Comparison of ENCODE assay signal across 19 cellular contexts in the genomic region with DNA sequence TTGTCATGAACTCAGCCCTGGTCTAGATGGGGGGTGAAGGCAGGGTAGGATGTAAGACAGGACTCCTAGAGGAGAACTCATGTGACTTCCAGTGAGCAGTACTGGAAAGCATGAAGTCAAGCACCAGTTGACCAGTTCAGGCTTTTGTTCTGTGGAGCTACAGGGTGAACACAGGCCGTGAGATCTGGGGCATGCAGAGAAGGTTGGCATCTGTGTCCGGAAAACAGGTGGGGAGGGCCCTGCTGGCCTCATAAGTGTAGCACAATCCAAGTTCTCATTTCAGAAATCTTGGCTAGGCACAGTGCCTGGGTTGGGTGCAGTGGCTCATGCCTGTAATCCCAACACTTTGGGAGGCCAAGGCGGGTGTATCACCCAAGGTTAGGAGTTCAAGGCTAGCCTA. TPM values are rescaled to one million over a fixed set of nuclear protein-coding genes. Genes with fewer than 3 reads are reported as not detected.
DNase-seq lines count a peak whose midpoint lies in the region; ATAC-seq and TF ChIP-seq lines count a peak whose summit lies in the region.
"Had no signal": no experiment of that assay in that cellular context is flagged by ENCODE, and none has a peak within 500 bp of the region (broad histone marks: within the 10 kb centered on the region; RNA-seq: fewer than 3 reads in every experiment).

No MANE protein-coding gene starts in this region.

- intact Hi-C loops in gastrocnemius medialis (cut with DNase I; ENCODE audit: low total_unique reads) (no loop called here), Caco-2 (cut with micrococcal nuclease; ENCODE audit: unreplicated experiment) (loop anchor here (5.0 kb wide), 1 partner anchor 273 kb away; no protein-coding TSS in a partner anchor)

- no peak overlapping the region for H3K4me3 Mint-ChIP-seq in Caco-2 (ENCODE audit: unreplicated experiment)
- H3K4me3 Mint-ChIP-seq: CD14-positive monocyte; CD4-positive, alpha-beta memory T cell; IgD-negative memory B cell had no signal

- H3K4me3 ChIP-seq in gastrocnemius medialis (no peak overlapping the region), Caco-2 (ENCODE audit: low read depth, low read length) (no peak overlapping the region)
- H3K4me3 ChIP-seq: BLaER1, GM12878, GM23248 had no signal

- DNase-seq in G401 (ENCODE audit: low spot score) (peak; percentile 78), cerebellar cortex (ENCODE audit: low spot score) (peak; percentile 71), myocyte (ENCODE audit: low read depth) (peak; percentile 54), gastrocnemius medialis (peak in 1 of 2 donors; percentile 18), SIG-M5 (lab: John Stamatoyannopoulos, UW) (no peak), Caco-2 (no peak), dermis blood vessel endothelial cell (no peak)
- DNase-seq: 8988T; Calu3; CD4-positive, alpha-beta memory T cell; DMS79 treated with DMSO at 0.1 percent for 48 hours; GM23248; HCEC 1CT had no signal

- H3K9me3 ChIP-seq in gastrocnemius medialis = no peaks in the 10 kb centered on the region
- no peaks in the 10 kb centered on the region for H3K9me3 ChIP-seq in Caco-2
- H3K9me3 ChIP-seq: BLaER1 had no signal

- H3K27ac ChIP-seq in gastrocnemius medialis = no peak overlapping the region
- H3K27ac ChIP-seq: BLaER1, GM23248, HL-60 had no signal

- no peaks in the 10 kb centered on the region for H3K27me3 Mint-ChIP-seq in Caco-2 (ENCODE audit: insufficient read depth, unreplicated experiment)

- H3K4me1 Mint-ChIP-seq in Caco-2 (ENCODE audit: low read depth, unreplicated experiment) = peaks cover 25% of the 10 kb centered on the region
- H3K4me1 Mint-ChIP-seq: CD4-positive, alpha-beta memory T cell; IgD-negative memory B cell had no signal

- H3K36me3 ChIP-seq in gastrocnemius medialis (no peaks in the 10 kb centered on the region), Caco-2 (ENCODE audit: control insufficient read depth, insufficient read depth, low read length) (no peaks in the 10 kb centered on the region)
- H3K36me3 ChIP-seq: BLaER1 had no signal

- CTCF ChIA-PET in Caco-2 (lab: Charles Lee) = no interaction called here

- POLR2A ChIA-PET in Caco-2 (lab: Charles Lee) = no interaction called here

- TF ChIP-seq CTCF in gastrocnemius medialis (IDR thresholded peaks at IDR 0.05 in 4 of 5, conservative IDR thresholded peaks at IDR 0.05 in 1 of 5) (no peak), Caco-2 (IDR thresholded peaks at IDR 0.05; ENCODE audit: insufficient read depth in 1 of 2, low read depth in 1 of 2, low read length in 1 of 2, severe bottlenecking in 1 of 2, unreplicated experiment in 1 of 2) (no peak)

- no peaks in the 10 kb centered on the region for H3K9me3 Mint-ChIP-seq in Caco-2 (ENCODE audit: unreplicated experiment)
- H3K9me3 Mint-ChIP-seq: CD4-positive, alpha-beta memory T cell had no signal

- no peak for TF ChIP-seq POLR2A in gastrocnemius medialis (IDR thresholded peaks at IDR 0.05)

- H3K4me1 ChIP-seq in gastrocnemius medialis (peaks cover 5 to 11% of the 10 kb centered on the region in 2 donors), Caco-2 (peaks cover 33% of the 10 kb centered on the region)
- H3K4me1 ChIP-seq: BLaER1 had no signal

- no TSS peak for BruUV-seq in Caco-2 (replicated peaks; lab: Mats Ljungman, UMichigan)

- in situ Hi-C loops in G401 (cut with HindIII; ENCODE audit: low sequenced_read_pairs) (no loop called here), gastrocnemius medialis (cut with MboI; ENCODE audit: low sequenced_read_pairs in 4 of 4) (no loop called here)

- H3K27me3 ChIP-seq in gastrocnemius medialis (no peaks in the 10 kb centered on the region), Caco-2 (replicated peaks; ENCODE audit: control insufficient read depth, insufficient read depth, low read length) (no peaks in the 10 kb centered on the region)
- H3K27me3 ChIP-seq: BLaER1 had no signal

- ATAC-seq in gastrocnemius medialis (peak; percentile 28 to 55), HG03159 (IDR thresholded peaks at IDR 0.05; ENCODE audit: unreplicated experiment) (no peak)
- ATAC-seq: GM12878 had no signal

- H3K27ac Mint-ChIP-seq in Caco-2 (ENCODE audit: unreplicated experiment) = no peak overlapping the region
- H3K27ac Mint-ChIP-seq: CD4-positive, alpha-beta memory T cell; IgD-negative memory B cell had no signal

- H3K36me3 Mint-ChIP-seq in Caco-2 (ENCODE audit: insufficient read depth, unreplicated experiment) = no peaks in the 10 kb centered on the region
- H3K36me3 Mint-ChIP-seq: CD14-positive monocyte; CD4-positive, alpha-beta memory T cell; IgD-negative memory B cell had no signal

RNA-seq across cellular contexts. Expression of a gene that starts 50.9 kb away (rescaled TPM):
- total RNA-seq in G401 (2014; rRNA removed; shearing (Covaris generic)) = not detected in 2 replicates
- total RNA-seq in myocyte = 491 and 570 TPM in 2 replicates
- polyA plus RNA-seq in myocyte (2012) = 166 TPM
- total RNA-seq in gastrocnemius medialis = 10 to 100 TPM; 34.0 to 74.2 (median 52.3) TPM
- total RNA-seq in Caco-2 (2022) = 189 and 196 TPM in 2 replicates
- total RNA-seq in dermis blood vessel endothelial cell = 21.3 and 54.0 TPM in 2 replicates

Comparison
In these comparisons a context has a peak if more than half of its experiments do, and no peak if none do; other contexts are left out.
1. DNase-seq: peak in G401 (single experiment), cerebellar cortex (single experiment) and myocyte (single experiment); none in SIG-M5 (single experiment), Caco-2 (0 of 2) and dermis blood vessel endothelial cell (single experiment).
2. RNA of a gene that starts 50.9 kb away (total RNA-seq): 491 to 570 TPM in myocyte, 189 to 196 TPM in Caco-2, 34.0 to 74.2 TPM in gastrocnemius medialis and 21.3 to 54.0 TPM in dermis blood vessel endothelial cell; not detected in G401; every median in the first group is over 10 times any median in the second.